ENCODE assay signal across 28 cellular contexts in genomic region chr18:58780045-58780444, GRCh38.
"Had no signal": no experiment of that assay in that cellular context is flagged by ENCODE, and none has a peak within 500 bp of the region (broad histone marks: within the 10 kb centered on the region; RNA-seq: fewer than 3 reads in every experiment).

No MANE protein-coding gene starts in this region.

- H3K9me3 ChIP-seq: adrenal gland, body of pancreas, esophagus muscularis mucosa, neutrophil, upper lobe of left lung, vagina had no signal

- FAIRE-seq: colon, islet of Langerhans had no signal

- H3K4me1 ChIP-seq: adrenal gland had no signal

- H3K4me3 ChIP-seq: adrenal gland, body of pancreas, esophagus muscularis mucosa, skin epidermis, upper lobe of left lung, vagina had no signal

- H3K27ac ChIP-seq: adrenal gland, body of pancreas, esophagus muscularis mucosa, foreskin keratinocyte, neutrophil, skin epidermis, vagina had no signal

- H3K4me1 Mint-ChIP-seq: activated CD8-positive, alpha-beta memory T cell treated with anti-CD3 and anti-CD28 coated beads, Interleukin-2, amount 10 ng/mL, durations not matched to agents 7 days and 5 days; activated naive CD8-positive, alpha-beta T cell treated with anti-CD3 and anti-CD28 coated beads for 36 hours had no signal

- H3K36me3 ChIP-seq: adrenal gland, esophagus muscularis mucosa, neutrophil, upper lobe of left lung, vagina had no signal

- H3K9me3 Mint-ChIP-seq: activated B cell treated with CpG ODN at 0.5 μM for 24 hours; activated naive CD8-positive, alpha-beta T cell treated with anti-CD3 and anti-CD28 coated beads for 36 hours; activated T-cell treated with anti-CD3 and anti-CD28 coated beads, Interleukin-2, amount 50 U/mL, for 72 hours; nephron progenitor cell; stimulated activated effector memory CD8-positive, alpha-beta T cell treated with anti-CD3 and anti-CD28 coated beads, Interleukin-12 subunit alpha, Interleukin-12 subunit beta, amount 100 ng/mL, for 72 hours; stimulated activated naive CD8-positive, alpha-beta T cell treated with anti-CD3 and anti-CD28 coated beads, Interleukin-15, Interleukin-2, amounts not matched to agents 100 ng/mL and 50 ng/mL, for 24 hours had no signal

- H3K27ac Mint-ChIP-seq: activated B cell treated with CpG ODN at 0.5 μM for 24 hours; activated CD8-positive, alpha-beta memory T cell treated with anti-CD3 and anti-CD28 coated beads, Interleukin-2, amount 10 ng/mL, durations not matched to agents 7 days and 5 days; activated CD8-positive, alpha-beta T cell treated with anti-CD3 and anti-CD28 coated beads, Interleukin-2, amount 10 ng/mL, durations not matched to agents 7 days and 5 days; activated naive CD8-positive, alpha-beta T cell treated with anti-CD3 and anti-CD28 coated beads for 36 hours; activated T-cell treated with anti-CD3 and anti-CD28 coated beads, Interleukin-2, amount 50 U/mL, for 72 hours; stimulated activated effector memory CD8-positive, alpha-beta T cell treated with anti-CD3 and anti-CD28 coated beads, Interleukin-12 subunit alpha, Interleukin-12 subunit beta, amount 100 ng/mL, for 72 hours; stimulated activated naive CD8-positive, alpha-beta T cell treated with anti-CD3 and anti-CD28 coated beads, Interleukin-15, Interleukin-2, amounts not matched to agents 100 ng/mL and 50 ng/mL, for 24 hours had no signal

- DNase-seq: activated B cell treated with CpG ODN at 0.5 μM for 24 hours; activated CD8-positive, alpha-beta memory T cell treated with anti-CD3 and anti-CD28 coated beads, Interleukin-2, amount 10 ng/mL, durations not matched to agents 7 days and 5 days; activated CD8-positive, alpha-beta T cell treated with anti-CD3 and anti-CD28 coated beads, Interleukin-2, amount 10 ng/mL, durations not matched to agents 7 days and 5 days; activated naive CD4-positive, alpha-beta T cell; activated naive CD8-positive, alpha-beta T cell treated with anti-CD3 and anti-CD28 coated beads for 36 hours; activated T-cell treated with anti-CD3 and anti-CD28 coated beads, Interleukin-2, amount 50 U/mL, for 72 hours; adrenal gland; aorta; body of pancreas; dermis blood vessel endothelial cell; effector CD4-positive, alpha-beta T cell; foreskin keratinocyte; mammary epithelial cell; nephron progenitor cell; stimulated activated CD4-positive, alpha-beta T cell treated with anti-CD3 and anti-CD28 coated beads, Interleukin-12 subunit alpha, Interleukin-12 subunit beta, amount 100 ng/mL, for 4 hours; stimulated activated CD4-positive, alpha-beta T cell treated with anti-CD3 and anti-CD28 coated beads, Interleukin-4, amount 100 ng/mL, for 24 hours; T-helper 1 cell; T1000; upper lobe of left lung had no signal

- ATAC-seq: activated CD8-positive, alpha-beta memory T cell treated with anti-CD3 and anti-CD28 coated beads, Interleukin-2, amount 10 ng/mL, durations not matched to agents 7 days and 5 days; activated CD8-positive, alpha-beta T cell treated with anti-CD3 and anti-CD28 coated beads, Interleukin-2, amount 10 ng/mL, durations not matched to agents 7 days and 5 days; activated T-cell treated with anti-CD3 and anti-CD28 coated beads, Interleukin-2, amount 50 U/mL, for 72 hours; body of pancreas; foreskin keratinocyte; sciatic nerve; stimulated activated effector memory CD8-positive, alpha-beta T cell treated with anti-CD3 and anti-CD28 coated beads, Interleukin-12 subunit alpha, Interleukin-12 subunit beta, amount 100 ng/mL, for 72 hours had no signal

- H3K4me3 Mint-ChIP-seq: activated B cell treated with CpG ODN at 0.5 μM for 24 hours; activated CD8-positive, alpha-beta memory T cell treated with anti-CD3 and anti-CD28 coated beads, Interleukin-2, amount 10 ng/mL, durations not matched to agents 7 days and 5 days; activated CD8-positive, alpha-beta T cell treated with anti-CD3 and anti-CD28 coated beads, Interleukin-2, amount 10 ng/mL, durations not matched to agents 7 days and 5 days; activated naive CD8-positive, alpha-beta T cell treated with anti-CD3 and anti-CD28 coated beads for 36 hours; nephron progenitor cell; stimulated activated effector memory CD8-positive, alpha-beta T cell treated with anti-CD3 and anti-CD28 coated beads, Interleukin-12 subunit alpha, Interleukin-12 subunit beta, amount 100 ng/mL, for 72 hours; stimulated activated naive CD8-positive, alpha-beta T cell treated with anti-CD3 and anti-CD28 coated beads, Interleukin-15, Interleukin-2, amounts not matched to agents 100 ng/mL and 50 ng/mL, for 24 hours had no signal

- H3K36me3 Mint-ChIP-seq: activated CD8-positive, alpha-beta memory T cell treated with anti-CD3 and anti-CD28 coated beads, Interleukin-2, amount 10 ng/mL, durations not matched to agents 7 days and 5 days; activated naive CD8-positive, alpha-beta T cell treated with anti-CD3 and anti-CD28 coated beads for 36 hours; stimulated activated effector memory CD8-positive, alpha-beta T cell treated with anti-CD3 and anti-CD28 coated beads, Interleukin-12 subunit alpha, Interleukin-12 subunit beta, amount 100 ng/mL, for 72 hours had no signal

- H3K27me3 ChIP-seq: adrenal gland, body of pancreas, esophagus muscularis mucosa, foreskin keratinocyte, neutrophil, upper lobe of left lung, vagina had no signal
